1 cellular context compared by ENCODE assay signal in the genomic region with DNA sequence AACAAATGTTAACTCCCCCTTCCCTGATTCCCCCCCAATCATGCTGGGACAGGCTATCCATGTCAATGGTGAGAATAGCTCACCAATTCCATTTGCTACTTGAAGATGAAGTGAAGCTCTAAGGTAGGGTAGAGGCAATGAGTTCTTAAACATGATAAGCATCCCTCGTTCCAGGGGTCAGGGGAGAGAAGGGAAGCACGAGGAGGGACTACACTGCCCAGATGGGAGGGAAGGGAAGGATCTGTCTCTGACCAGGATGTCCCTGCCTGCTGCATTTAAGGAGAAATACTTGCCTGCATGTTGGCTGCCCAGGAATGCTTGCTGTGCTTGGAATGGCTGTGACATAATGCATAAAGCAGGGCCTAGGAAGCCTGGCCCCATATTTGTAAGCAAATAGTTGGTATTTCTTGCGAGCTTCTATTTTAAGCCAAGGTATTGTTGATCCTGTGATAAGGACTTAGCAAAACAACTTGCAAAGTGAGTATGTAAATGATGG.
TF ChIP-seq lines count a peak whose summit lies in the region.

No MANE protein-coding gene starts in this region.

TF ChIP-seq in SK-N-SH, 30 proteins besides CTCF, POLR2A, EP300 and RAD21 (continued from another document):
- TF ChIP-seq, protein P1, sequence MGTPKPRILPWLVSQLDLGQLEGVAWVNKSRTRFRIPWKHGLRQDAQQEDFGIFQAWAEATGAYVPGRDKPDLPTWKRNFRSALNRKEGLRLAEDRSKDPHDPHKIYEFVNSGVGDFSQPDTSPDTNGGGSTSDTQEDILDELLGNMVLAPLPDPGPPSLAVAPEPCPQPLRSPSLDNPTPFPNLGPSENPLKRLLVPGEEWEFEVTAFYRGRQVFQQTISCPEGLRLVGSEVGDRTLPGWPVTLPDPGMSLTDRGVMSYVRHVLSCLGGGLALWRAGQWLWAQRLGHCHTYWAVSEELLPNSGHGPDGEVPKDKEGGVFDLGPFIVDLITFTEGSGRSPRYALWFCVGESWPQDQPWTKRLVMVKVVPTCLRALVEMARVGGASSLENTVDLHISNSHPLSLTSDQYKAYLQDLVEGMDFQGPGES (IDR thresholded peaks at IDR 0.05; ENCODE audit: low read depth, low read length) = no peak
- TF ChIP-seq SMC3 (IDR thresholded peaks at IDR 0.05; ENCODE audit: low read depth, low read length) = no peak
- TF ChIP-seq, protein P2, sequence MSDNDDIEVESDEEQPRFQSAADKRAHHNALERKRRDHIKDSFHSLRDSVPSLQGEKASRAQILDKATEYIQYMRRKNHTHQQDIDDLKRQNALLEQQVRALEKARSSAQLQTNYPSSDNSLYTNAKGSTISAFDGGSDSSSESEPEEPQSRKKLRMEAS (IDR thresholded peaks at IDR 0.05; ENCODE audit: low read depth) = no peak
- TF ChIP-seq, protein P3, sequence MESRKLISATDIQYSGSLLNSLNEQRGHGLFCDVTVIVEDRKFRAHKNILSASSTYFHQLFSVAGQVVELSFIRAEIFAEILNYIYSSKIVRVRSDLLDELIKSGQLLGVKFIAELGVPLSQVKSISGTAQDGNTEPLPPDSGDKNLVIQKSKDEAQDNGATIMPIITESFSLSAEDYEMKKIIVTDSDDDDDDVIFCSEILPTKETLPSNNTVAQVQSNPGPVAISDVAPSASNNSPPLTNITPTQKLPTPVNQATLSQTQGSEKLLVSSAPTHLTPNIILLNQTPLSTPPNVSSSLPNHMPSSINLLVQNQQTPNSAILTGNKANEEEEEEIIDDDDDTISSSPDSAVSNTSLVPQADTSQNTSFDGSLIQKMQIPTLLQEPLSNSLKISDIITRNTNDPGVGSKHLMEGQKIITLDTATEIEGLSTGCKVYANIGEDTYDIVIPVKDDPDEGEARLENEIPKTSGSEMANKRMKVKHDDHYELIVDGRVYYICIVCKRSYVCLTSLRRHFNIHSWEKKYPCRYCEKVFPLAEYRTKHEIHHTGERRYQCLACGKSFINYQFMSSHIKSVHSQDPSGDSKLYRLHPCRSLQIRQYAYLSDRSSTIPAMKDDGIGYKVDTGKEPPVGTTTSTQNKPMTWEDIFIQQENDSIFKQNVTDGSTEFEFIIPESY (IDR thresholded peaks at IDR 0.05; ENCODE audit: borderline replicate concordance, low read depth) = no peak
- TF ChIP-seq RFX5 (IDR thresholded peaks at IDR 0.05; ENCODE audit: low read length) = no peak
- TF ChIP-seq CHD2 (IDR thresholded peaks at IDR 0.05; ENCODE audit: low read length, partially characterized antibody) = no peak
- 0 out of 2 replicates have a peak, but pooled peaks have one; percentile 18 for TF ChIP-seq JUND (IDR thresholded peaks at IDR 0.05)
- TF ChIP-seq GABPA (IDR thresholded peaks at IDR 0.05; ENCODE audit: low read depth) = no peak
- peak; percentile 66; the same call in 1 of the 2 replicates for TF ChIP-seq MEF2A (IDR thresholded peaks at IDR 0.05; ENCODE audit: borderline replicate concordance, low read depth)
- TF ChIP-seq, protein P4, sequence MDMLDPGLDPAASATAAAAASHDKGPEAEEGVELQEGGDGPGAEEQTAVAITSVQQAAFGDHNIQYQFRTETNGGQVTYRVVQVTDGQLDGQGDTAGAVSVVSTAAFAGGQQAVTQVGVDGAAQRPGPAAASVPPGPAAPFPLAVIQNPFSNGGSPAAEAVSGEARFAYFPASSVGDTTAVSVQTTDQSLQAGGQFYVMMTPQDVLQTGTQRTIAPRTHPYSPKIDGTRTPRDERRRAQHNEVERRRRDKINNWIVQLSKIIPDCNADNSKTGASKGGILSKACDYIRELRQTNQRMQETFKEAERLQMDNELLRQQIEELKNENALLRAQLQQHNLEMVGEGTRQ (IDR thresholded peaks at IDR 0.05; ENCODE audit: borderline replicate concordance, low read depth, low read length) = no peak
- no peak for TF ChIP-seq EZH2phosphoT487 (IDR thresholded peaks at IDR 0.05; ENCODE audit: borderline replicate concordance, low read depth)
- TF ChIP-seq MXI1 (IDR thresholded peaks at IDR 0.05; ENCODE audit: low read depth, low read length) = no peak
- 0 out of 2 replicates have a peak, but pooled peaks have one; percentile 42 for TF ChIP-seq TEAD4 (IDR thresholded peaks at IDR 0.05; ENCODE audit: borderline replicate concordance, insufficient read depth)
